Comparison of ENCODE assay signal across 9 cellular contexts in genomic region chr6:156775717-156776116, GRCh38. TPM values are rescaled to one million over a fixed set of nuclear protein-coding genes. Genes with fewer than 3 reads are reported as not detected.
DNase-seq lines count a peak whose midpoint lies in the region; ATAC-seq and TF ChIP-seq lines count a peak whose summit lies in the region.
"Had no signal": no experiment of that assay in that cellular context is flagged by ENCODE, and none has a peak within 500 bp of the region (broad histone marks: within the 10 kb centered on the region; RNA-seq: fewer than 3 reads in every experiment).

No MANE protein-coding gene starts in this region.

- peaks cover 17% of the 10 kb centered on the region for H3K4me1 ChIP-seq in DND-41 (ENCODE audit: insufficient read depth, low read length)
- peaks cover 0 to 31% (median 19%) of the 10 kb centered on the region in 3 donors for H3K4me1 ChIP-seq in esophagus squamous epithelium

- DNase-seq in DND-41: no peak
- peak; percentile 44 for DNase-seq in NCI-H1694 treated with DMSO at 0.1 percent for 48 hours (lab: John Stamatoyannopoulos, UW)
- no peak for DNase-seq in esophagus squamous epithelium (lab: John Stamatoyannopoulos, UW)
- DNase-seq in renal cortical epithelial cell (ENCODE audit: low read depth): peak; percentile 37
- DNase-seq in kidney tubule cell (ENCODE audit: low spot score): no peak
- DNase-seq in posterior cingulate gyrus: no peak
- no peak for DNase-seq in SW 1271 (lab: John Stamatoyannopoulos, UW)
- DNase-seq: islet precursor cell had no signal

- intact Hi-C loops in esophagus squamous epithelium (cut with DNase I) (loop anchor here (5.0 to 10.0 kb wide), 4 partner anchors 53 to 247 kb away; no protein-coding TSS in a partner anchor), posterior cingulate gyrus (cut with DNase I) (loop anchor here (10.0 kb wide), 1 partner anchor 221 kb away; no protein-coding TSS in a partner anchor)

- peak overlapping the region; percentile 75; the same call in 1 of the 2 replicates for H3K4me2 ChIP-seq in DND-41 (ENCODE audit: insufficient read depth, low read length)

- H3K9ac ChIP-seq in DND-41 (ENCODE audit: low read depth, low read length): peak overlapping the region; percentile 6; the same call in 1 of the 2 replicates

- peaks cover 48% of the 10 kb centered on the region for H3K79me2 ChIP-seq in DND-41 (ENCODE audit: insufficient read depth, low read length)

- no peaks in the 10 kb centered on the region for H3K36me3 ChIP-seq in DND-41 (ENCODE audit: insufficient read depth, low read length)
- H3K36me3 ChIP-seq in esophagus squamous epithelium: no peaks in the 10 kb centered on the region

- TF ChIP-seq CTCF in DND-41 (IDR thresholded peaks at IDR 0.05; ENCODE audit: borderline replicate concordance, extremely low read depth, low read length, poor library complexity, severe bottlenecking): no peak
- TF ChIP-seq CTCF in esophagus squamous epithelium (IDR thresholded peaks at IDR 0.05): no peak

- ATAC-seq in DND-41 (ENCODE audit: insufficient read depth, low read depth) (no peak), HG03565 (IDR thresholded peaks at IDR 0.05; ENCODE audit: unreplicated experiment) (no peak)

- no peaks in the 10 kb centered on the region for H3K27me3 ChIP-seq in DND-41 (ENCODE audit: insufficient read depth, low read length, poor library complexity)
- H3K27me3 ChIP-seq in esophagus squamous epithelium: no peaks in the 10 kb centered on the region

- peaks cover 10% of the 10 kb centered on the region; the same call in 1 of the 2 replicates for H4K20me1 ChIP-seq in DND-41 (ENCODE audit: insufficient read depth, low read length)

- H3K27ac ChIP-seq in DND-41 (ENCODE audit: low read length): no peak overlapping the region
- peak overlapping the region; percentile 58 to 99 (median 98) for H3K27ac ChIP-seq in esophagus squamous epithelium

- 29 to 38% methylated on average over 5 of the region's 5 CpGs for WGBS in esophagus squamous epithelium, 2 donors

- H2AFZ ChIP-seq in DND-41 (ENCODE audit: low read depth, low read length): no peak overlapping the region

- no peak for TF ChIP-seq POLR2A in esophagus squamous epithelium (IDR thresholded peaks at IDR 0.05)

- no peaks in the 10 kb centered on the region for H3K9me3 ChIP-seq in DND-41 (ENCODE audit: insufficient read depth, low read length, severe bottlenecking)
- H3K9me3 ChIP-seq in esophagus squamous epithelium: no peaks in the 10 kb centered on the region

- H3K4me3 ChIP-seq in DND-41 (ENCODE audit: low read depth in 1 of 2, low read length in 2 of 2) (no peak overlapping the region), esophagus squamous epithelium (no peak overlapping the region)

RNA-seq across cellular contexts. Expression of gene ARID1B, which starts 1.5 kb away (rescaled TPM):
- total RNA-seq in esophagus squamous epithelium: 100 to 1,000 TPM in 1 of 4 donors, 10 to 100 TPM in 3; 25.2 to 103 (median 59.5) TPM
- total RNA-seq in renal cortical epithelial cell: 16.7 and 75.8 TPM in 2 replicates

Comparison
In these comparisons a context has a peak if more than half of its experiments do, and no peak if none do; other contexts are left out.
1. DNase-seq: peak in NCI-H1694 treated with DMSO at 0.1 percent for 48 hours (single experiment) and renal cortical epithelial cell (single experiment); none in DND-41 (single experiment), esophagus squamous epithelium (single experiment), kidney tubule cell (single experiment), posterior cingulate gyrus (0 of 10) and SW 1271 (0 of 2).